1 cellular context compared by ENCODE assay signal in the genomic region with DNA sequence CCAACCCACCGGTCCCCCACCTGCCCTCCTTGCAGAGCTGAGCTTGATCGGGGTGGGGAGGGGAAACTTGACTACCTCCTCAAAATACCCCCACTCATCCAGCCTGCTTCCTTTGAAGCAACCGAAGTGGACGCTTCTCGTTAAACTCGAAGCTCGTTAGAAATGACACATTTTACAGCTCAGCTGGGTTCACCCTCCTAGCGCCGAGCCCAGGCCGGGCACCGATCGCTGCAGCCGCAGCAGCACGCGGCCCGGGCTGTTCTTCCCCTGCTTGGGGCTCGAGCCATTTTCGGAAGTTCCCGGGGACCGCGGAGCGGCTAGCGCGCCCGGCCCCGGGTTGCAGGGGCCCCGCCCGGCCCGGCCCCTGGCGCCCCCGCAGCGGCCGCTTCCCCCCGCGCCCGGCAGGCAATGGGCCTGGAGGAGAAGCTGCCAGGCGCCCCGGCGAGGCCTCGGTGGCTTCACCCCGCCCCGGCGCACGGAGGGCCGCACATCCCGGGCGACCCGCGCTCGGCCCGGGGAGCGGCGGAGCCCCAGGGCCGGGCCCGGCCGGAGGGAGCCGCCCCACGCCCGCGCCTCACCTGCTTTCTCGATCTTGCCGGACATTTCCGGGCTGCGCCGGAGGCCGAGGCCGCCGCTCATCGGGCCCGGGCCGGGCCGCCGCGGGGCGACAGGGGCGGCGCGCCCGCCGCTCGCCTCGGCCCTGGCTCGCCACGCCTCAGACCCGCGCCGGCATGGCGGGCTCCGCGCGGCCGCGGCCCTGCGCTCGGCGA.
TF ChIP-seq lines count a peak whose summit lies in the region.

No MANE protein-coding gene starts in this region.

TF ChIP-seq in H1, 55 proteins besides CTCF, POLR2A, EP300 and RAD21:
- no peak for TF ChIP-seq CHD2 (IDR thresholded peaks at IDR 0.05; ENCODE audit: low read length)
- 0 out of 2 replicates have a peak, but pooled peaks have one; percentile 12 for TF ChIP-seq PHF8 (conservative IDR thresholded peaks at IDR 0.05; ENCODE audit: low read depth, low read length)
- TF ChIP-seq KDM4A (IDR thresholded peaks at IDR 0.05; ENCODE audit: low read depth, low read length, severe bottlenecking), result peak; percentile 38
- peak in 1 of 2 experiments; percentile 16; a peak in 1 of 4 replicates for TF ChIP-seq SIN3A (conservative IDR thresholded peaks at IDR 0.05 in 1 of 2, IDR thresholded peaks at IDR 0.05 in 1 of 2; ENCODE audit: low read depth in 1 of 2, low read length in 2 of 2)
- TF ChIP-seq, protein P1, sequence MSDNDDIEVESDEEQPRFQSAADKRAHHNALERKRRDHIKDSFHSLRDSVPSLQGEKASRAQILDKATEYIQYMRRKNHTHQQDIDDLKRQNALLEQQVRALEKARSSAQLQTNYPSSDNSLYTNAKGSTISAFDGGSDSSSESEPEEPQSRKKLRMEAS (IDR thresholded peaks at IDR 0.05), result peak; percentile 59; the same call in 1 of the 2 replicates
- TF ChIP-seq, protein P2, sequence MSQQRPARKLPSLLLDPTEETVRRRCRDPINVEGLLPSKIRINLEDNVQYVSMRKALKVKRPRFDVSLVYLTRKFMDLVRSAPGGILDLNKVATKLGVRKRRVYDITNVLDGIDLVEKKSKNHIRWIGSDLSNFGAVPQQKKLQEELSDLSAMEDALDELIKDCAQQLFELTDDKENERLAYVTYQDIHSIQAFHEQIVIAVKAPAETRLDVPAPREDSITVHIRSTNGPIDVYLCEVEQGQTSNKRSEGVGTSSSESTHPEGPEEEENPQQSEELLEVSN (IDR thresholded peaks at IDR 0.05), result peak; percentile 12; the same call in 1 of the 2 replicates
- no peak for TF ChIP-seq BRCA1 (IDR thresholded peaks at IDR 0.05; ENCODE audit: low read depth, low read length)
- TF ChIP-seq CBX5 (IDR thresholded peaks at IDR 0.05; ENCODE audit: low read depth, low read length), result no peak
TF ChIP-seq in H1: peak in this region for 5.
